17 cellular contexts compared by ENCODE assay signal in the genomic region with DNA sequence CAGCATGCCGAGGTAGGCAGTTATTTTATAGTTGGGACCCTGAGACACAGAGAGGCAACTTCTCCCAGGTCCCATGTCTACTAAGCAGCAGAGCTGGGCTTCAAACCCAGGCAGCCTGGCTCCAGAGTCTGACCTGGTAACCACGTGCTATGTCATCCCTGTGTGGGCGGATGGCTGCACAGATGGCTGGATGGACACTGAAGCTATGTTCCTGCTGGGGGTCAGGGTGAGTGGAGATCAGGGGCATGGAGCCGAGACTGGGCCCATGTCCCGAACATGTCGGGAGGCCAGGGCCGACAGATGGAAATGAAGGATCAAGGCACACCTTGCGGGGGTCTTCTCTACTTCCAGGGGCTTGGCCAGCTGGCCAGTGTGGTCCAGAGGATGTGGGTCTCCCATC. TPM values are rescaled to one million over a fixed set of nuclear protein-coding genes. Genes with fewer than 3 reads are reported as not detected.
DNase-seq lines count a peak whose midpoint lies in the region; ATAC-seq, FAIRE-seq and TF ChIP-seq lines count a peak whose summit lies in the region.
"Had no signal": no experiment of that assay in that cellular context is flagged by ENCODE, and none has a peak within 500 bp of the region (broad histone marks: within the 10 kb centered on the region; RNA-seq: fewer than 3 reads in every experiment).

No MANE protein-coding gene starts in this region.

- H2AFZ ChIP-seq in K562 (ENCODE audit: low read depth, low read length) = no peak overlapping the region

- H3K27me3 Mint-ChIP-seq in stimulated activated naive CD8-positive, alpha-beta T cell treated with anti-CD3 and anti-CD28 coated beads, Interleukin-15, amount 100 ng/mL, for 72 hours = peaks cover 56% of the 10 kb centered on the region

- CTCF ChIA-PET in K562 (lab: Yijun Ruan, JAX; ENCODE audit: low intra/inter-chr PET ratio) = no interaction called here

- TF ChIP-seq EP300 in K562 (IDR thresholded peaks at IDR 0.05; ENCODE audit: low read length) = no peak

- in situ Hi-C loops in K562 (cut with MboI) = no loop called here

- H3K4me3 Mint-ChIP-seq in stimulated activated naive CD8-positive, alpha-beta T cell treated with anti-CD3 and anti-CD28 coated beads, Interleukin-15, amount 100 ng/mL, for 72 hours = no peak overlapping the region
- H3K4me3 Mint-ChIP-seq: activated CD4-positive, alpha-beta memory T cell treated with anti-CD3 and anti-CD28 coated beads for 36 hours had no signal

- H3K9me3 Mint-ChIP-seq in stimulated activated naive CD8-positive, alpha-beta T cell treated with anti-CD3 and anti-CD28 coated beads, Interleukin-15, amount 100 ng/mL, for 72 hours = peaks cover 6 to 11% of the 10 kb centered on the region in 2 donors

- H3K36me3 ChIP-seq in left ventricle myocardium inferior (no peaks in the 10 kb centered on the region), K562 (ENCODE audit: control insufficient read depth, insufficient read depth, low read length) (no peaks in the 10 kb centered on the region), kidney (ENCODE audit: control insufficient read depth in 1 of 2, insufficient read depth in 2 of 2, low read length in 2 of 2) (no peaks in the 10 kb centered on the region), vagina (no peaks in the 10 kb centered on the region), WERI-Rb-1 (no peaks in the 10 kb centered on the region)
- H3K36me3 ChIP-seq: ovary had no signal

- H3K9ac ChIP-seq in K562 (ENCODE audit: insufficient read depth in 1 of 2, low read depth in 2 of 2, low read length in 2 of 2) (no peak overlapping the region), kidney (ENCODE audit: low read length in 2 of 2) (no peak overlapping the region)

- no peak overlapping the region for H3K27ac Mint-ChIP-seq in stimulated activated naive CD8-positive, alpha-beta T cell treated with anti-CD3 and anti-CD28 coated beads, Interleukin-15, amount 100 ng/mL, for 72 hours
- H3K27ac Mint-ChIP-seq: activated CD4-positive, alpha-beta memory T cell treated with anti-CD3 and anti-CD28 coated beads for 36 hours had no signal

- H3K4me1 ChIP-seq in left ventricle myocardium inferior (peaks cover 22% of the 10 kb centered on the region), K562 (replicated peaks in 1 of 2; ENCODE audit: control insufficient read depth in 2 of 2, insufficient read depth in 2 of 2, low read length in 2 of 2) (no peaks in the 10 kb centered on the region; a peak in 2 of 5 replicates), kidney (ENCODE audit: control insufficient read depth in 1 of 2, insufficient read depth in 1 of 2, low read depth in 1 of 2, low read length in 2 of 2) (no peaks in the 10 kb centered on the region), vagina (peaks cover 59% of the 10 kb centered on the region)

- no peak for TF ChIP-seq RAD21 in K562 (CRISPR knock-in tag; conservative IDR thresholded peaks at IDR 0.05 in 1 of 2, IDR thresholded peaks at IDR 0.05 in 1 of 2)

- DNase-seq in left ventricle myocardium inferior = no peak
- no peak for DNase-seq in cardiac septum (ENCODE audit: low spot score)
- DNase-seq in K562 (ENCODE audit: extremely low read depth in 1 of 4, low spot score in 3 of 4) = peak; percentile 26 to 54 (median 46)
- peak; percentile 49 for DNase-seq in kidney
- no peak for DNase-seq in vagina (ENCODE audit: extremely low spot score in 2 of 2)
- no peak for DNase-seq in stimulated activated naive CD8-positive, alpha-beta T cell treated with anti-CD3 and anti-CD28 coated beads, Interleukin-15, amount 100 ng/mL, for 72 hours
- DNase-seq in WERI-Rb-1 = no peak
- DNase-seq: activated CD4-positive, alpha-beta memory T cell treated with anti-CD3 and anti-CD28 coated beads for 36 hours; activated T-cell treated with anti-CD3 and anti-CD28 coated beads for 4 hours; GF-D8; NCI-H1105 treated with DMSO at 0.1 percent for 48 hours; NCI-H2107; NCI-H526 treated with DMSO at 0.1 percent for 48 hours; T-helper 2 cell had no signal

- H3K4me3 ChIP-seq in left ventricle myocardium inferior = no peak overlapping the region
- no peak overlapping the region for H3K4me3 ChIP-seq in K562
- no peak overlapping the region for H3K4me3 ChIP-seq in kidney (ENCODE audit: low read length in 2 of 2)
- no peak overlapping the region for H3K4me3 ChIP-seq in vagina
- no peak overlapping the region for H3K4me3 ChIP-seq in WERI-Rb-1 (ENCODE audit: low read depth, low read length)
- H3K4me3 ChIP-seq: A549, ovary had no signal

- POLR2A ChIA-PET in K562 (lab: Yijun Ruan, JAX) = interaction anchor here (0.6 to 1.2 kb wide), 5 partner anchors 7 to 20 kb away, joined by 3 read pairs; no protein-coding TSS in a partner anchor

- no TSS peak for BruUV-seq in K562 (replicated peaks; lab: Mats Ljungman, UMichigan)

- 8% methylated on average over 8 of the region's 8 CpGs for WGBS in K562 (ENCODE audit: insufficient coverage, low coverage, missing lambda C conversion rate)

- ATAC-seq in K562 (peak; percentile 40; the same call in 2 of the 3 replicates), GM19324 (IDR thresholded peaks at IDR 0.05; ENCODE audit: low FRiP score, unreplicated experiment) (no peak)
- no peak for ATAC-seq in stimulated activated naive CD8-positive, alpha-beta T cell treated with anti-CD3 and anti-CD28 coated beads, Interleukin-15, amount 100 ng/mL, for 72 hours
- ATAC-seq: A549 had no signal

- H3K9me1 ChIP-seq in K562 (ENCODE audit: control insufficient read depth, insufficient read depth, low read length) = no peaks in the 10 kb centered on the region

- H3K4me1 Mint-ChIP-seq in stimulated activated naive CD8-positive, alpha-beta T cell treated with anti-CD3 and anti-CD28 coated beads, Interleukin-15, amount 100 ng/mL, for 72 hours = peaks cover 23% of the 10 kb centered on the region

- no peak for TF ChIP-seq POLR2A in K562 (conservative IDR thresholded peaks at IDR 0.05)
- no peak for TF ChIP-seq POLR2A in vagina (IDR thresholded peaks at IDR 0.05)

- no peak overlapping the region for H3K4me2 ChIP-seq in K562 (ENCODE audit: insufficient read depth, low read length)
- H3K4me2 ChIP-seq: A549 had no signal

- intact Hi-C loops in left ventricle myocardium inferior (cut with micrococcal nuclease) (no loop called here), cardiac septum (cut with DNase I) (no loop called here), K562 (cut with micrococcal nuclease) (loop anchor here (5.0 kb wide), 1 partner anchor 42 kb away; no protein-coding TSS in a partner anchor), kidney (cut with DNase I) (no loop called here), vagina (cut with DNase I) (no loop called here)

- no peaks in the 10 kb centered on the region for H4K20me1 ChIP-seq in K562 (replicated peaks; ENCODE audit: control insufficient read depth, insufficient read depth, low read length)

- H3K27me3 ChIP-seq in left ventricle myocardium inferior (ENCODE audit: low read depth) (peaks cover 54% of the 10 kb centered on the region), K562 (ENCODE audit: control insufficient read depth in 2 of 2, insufficient read depth in 2 of 2, low read length in 2 of 2) (peaks cover 21 to 57% of the 10 kb centered on the region in 2 experiments), vagina (no peaks in the 10 kb centered on the region), WERI-Rb-1 (ENCODE audit: insufficient read depth, low read depth, severe bottlenecking) (no peaks in the 10 kb centered on the region)
- H3K27me3 ChIP-seq: ovary had no signal

- H3K79me2 ChIP-seq in K562 (ENCODE audit: control insufficient read depth, insufficient read depth, low read length) = no peaks in the 10 kb centered on the region

- FAIRE-seq in K562 (lab: Jason Lieb, UNC) (peak; percentile 32), kidney (lab: Jason Lieb, UNC) (no peak)
- FAIRE-seq: A549 had no signal

- TF ChIP-seq CTCF in left ventricle myocardium inferior (IDR thresholded peaks at IDR 0.05; ENCODE audit: borderline replicate concordance) (no peak), K562 (IDR thresholded peaks at IDR 0.05 in 2 of 3, conservative IDR thresholded peaks at IDR 0.05 in 1 of 3; ENCODE audit: insufficient read depth in 2 of 3, low read depth in 1 of 3, low read length in 3 of 3) (no peak), kidney (IDR thresholded peaks at IDR 0.05; ENCODE audit: borderline replicate concordance, extremely low read depth, insufficient read depth) (no peak), vagina (IDR thresholded peaks at IDR 0.05) (no peak), WERI-Rb-1 (IDR thresholded peaks at IDR 0.05; ENCODE audit: low read depth, low read length) (no peak)

- peaks cover 12% of the 10 kb centered on the region for H3K9me3 ChIP-seq in left ventricle myocardium inferior (replicated peaks)
- no peaks in the 10 kb centered on the region for H3K9me3 ChIP-seq in K562 (replicated peaks; ENCODE audit: control insufficient read depth, insufficient read depth, low read depth, low read length)
- peaks cover 0 to 2% of the 10 kb centered on the region in 2 donors for H3K9me3 ChIP-seq in kidney (ENCODE audit: control insufficient read depth in 1 of 2, low read length in 2 of 2)
- H3K9me3 ChIP-seq in vagina = no peaks in the 10 kb centered on the region
- no peaks in the 10 kb centered on the region for H3K9me3 ChIP-seq in WERI-Rb-1 (ENCODE audit: severe bottlenecking)
- H3K9me3 ChIP-seq: ovary had no signal

- H3K27ac ChIP-seq in left ventricle myocardium inferior (replicated peaks) (peak overlapping the region; percentile 64), K562 (ENCODE audit: extremely low read depth, low read depth, low read length) (no peak overlapping the region), kidney (ENCODE audit: low read depth in 2 of 2, low read length in 2 of 2) (no peak overlapping the region), vagina (peak overlapping the region; percentile 85), WERI-Rb-1 (no peak overlapping the region)
- H3K27ac ChIP-seq: ovary had no signal

RNA-seq across cellular contexts. Expression of gene FBLN2, which starts 9.3 kb away (rescaled TPM):
- 56.7 TPM for total RNA-seq in left ventricle myocardium inferior
- 64.6 TPM for total RNA-seq in cardiac septum
- 0.32 and 0.72 TPM in 2 replicates for total RNA-seq in K562 (2011; cell fraction: chromatin; rRNA removed; ENCODE audit: low replicate concordance)
- total RNA-seq in K562 (2011; cell fraction: nucleolus; rRNA removed) = 0.53 and 1.5 TPM in 2 replicates
- 0.15 and 0.23 TPM in 2 replicates for total RNA-seq in K562 (2011; cell fraction: nucleoplasm; rRNA removed)
- not detected in 2 replicates for total RNA-seq in K562 (2014; rRNA removed)
- not detected in 2 replicates for total RNA-seq in K562 (2014; rRNA removed; fragmentation: Illumina TruSeq; extraction: Trizol)
- not detected in 2 replicates for total RNA-seq in K562 (2015; rRNA removed; fragmentation: Illumina TruSeq; extraction: Trizol)
- 0.04 and 0.13 TPM in 2 replicates for total RNA-seq in K562 (2021)
- polyA plus RNA-seq in K562 (2011; rRNA removed) = 0.10 and 0.14 TPM in 2 replicates
- 0.18 and 0.64 TPM in 2 replicates for polyA plus RNA-seq in K562 (2011; cell fraction: cytosol; rRNA removed)
- 0.11 and 0.82 TPM in 2 replicates for polyA plus RNA-seq in K562 (2011; cell fraction: nucleus; rRNA removed)
- 0.04 and 0.08 TPM in 2 replicates for polyA plus RNA-seq in K562 (2012)
- not detected in 2 replicates for polyA plus RNA-seq in K562 (2014; fragmentation: Illumina TruSeq; extraction: Trizol)
- polyA plus RNA-seq in K562 (2014; fragmentation: Nextera tagmentation; extraction: Ambion mirVana) = not detected
- 0.03 TPM in 1 of 2 replicates, not detected in the other for polyA plus RNA-seq in K562 (2014; rRNA removed)
- polyA minus RNA-seq in K562 (2011; rRNA and poly(A)+ RNA removed) = 0.21 TPM in 1 of 2 replicates, not detected in the other
- polyA minus RNA-seq in K562 (2011; cell fraction: cytosol; rRNA and poly(A)+ RNA removed) = 0.19 TPM in 1 of 2 replicates, not detected in the other
- 0.11 and 0.13 TPM in 2 replicates for polyA minus RNA-seq in K562 (2011; cell fraction: nucleus; rRNA and poly(A)+ RNA removed)
- total RNA-seq in kidney = 43.4 TPM
- polyA plus RNA-seq in kidney (ENCODE audit: insufficient read depth, low read depth, low replicate concordance) = 3.2 TPM
- 94.3 TPM for total RNA-seq in vagina
- total RNA-seq: activated CD4-positive, alpha-beta memory T cell treated with anti-CD3 and anti-CD28 coated beads for 36 hours had no signal

RNA-seq across cellular contexts. Expression of gene HDAC11, which starts 59.6 kb away (rescaled TPM):
- 34.3 TPM for total RNA-seq in left ventricle myocardium inferior
- 30.7 TPM for total RNA-seq in cardiac septum
- 2.7 and 8.1 TPM in 2 replicates for total RNA-seq in K562 (2011; cell fraction: chromatin; rRNA removed; ENCODE audit: low replicate concordance)
- 7.7 and 8.8 TPM in 2 replicates for total RNA-seq in K562 (2011; cell fraction: nucleolus; rRNA removed)
- 5.1 and 6.9 TPM in 2 replicates for total RNA-seq in K562 (2011; cell fraction: nucleoplasm; rRNA removed)
- 4.1 and 8.2 TPM in 2 replicates for total RNA-seq in K562 (2014; rRNA removed)
- total RNA-seq in K562 (2014; rRNA removed; fragmentation: Illumina TruSeq; extraction: Trizol) = 2.5 and 3.1 TPM in 2 replicates
- 4.6 TPM in 2 replicates for total RNA-seq in K562 (2015; rRNA removed; fragmentation: Illumina TruSeq; extraction: Trizol)
- total RNA-seq in K562 (2021) = 4.6 and 6.0 TPM in 2 replicates
- 4.6 and 6.4 TPM in 2 replicates for polyA plus RNA-seq in K562 (2011; rRNA removed)
- polyA plus RNA-seq in K562 (2011; cell fraction: cytosol; rRNA removed) = 6.6 and 7.2 TPM in 2 replicates
- 4.0 and 4.1 TPM in 2 replicates for polyA plus RNA-seq in K562 (2011; cell fraction: nucleus; rRNA removed)
- polyA plus RNA-seq in K562 (2012) = 6.2 and 9.2 TPM in 2 replicates
- 4.5 and 4.9 TPM in 2 replicates for polyA plus RNA-seq in K562 (2014; fragmentation: Illumina TruSeq; extraction: Trizol)
- 1 to 10 TPM in 1 of 2 experiments, under 1 TPM in 1; 0.60 to 1.2 TPM for polyA plus RNA-seq in K562 (2014; fragmentation: Nextera tagmentation; extraction: Ambion mirVana)
- polyA plus RNA-seq in K562 (2014; rRNA removed) = 5.0 and 7.9 TPM in 2 replicates
- 3.7 and 4.3 TPM in 2 replicates for polyA minus RNA-seq in K562 (2011; rRNA and poly(A)+ RNA removed)
- 2.7 and 3.1 TPM in 2 replicates for polyA minus RNA-seq in K562 (2011; cell fraction: cytosol; rRNA and poly(A)+ RNA removed)
- polyA minus RNA-seq in K562 (2011; cell fraction: nucleus; rRNA and poly(A)+ RNA removed) = 2.4 and 4.4 TPM in 2 replicates
- 28.3 TPM for total RNA-seq in kidney
- polyA plus RNA-seq in kidney (ENCODE audit: insufficient read depth, low read depth, low replicate concordance) = 43.7 TPM
- 12.0 TPM for total RNA-seq in vagina

Comparison
In these comparisons a context has a peak if more than half of its experiments do, and no peak if none do; other contexts are left out.
1. DNase-seq: peak in K562 (4 of 4) and kidney (single experiment); none in left ventricle myocardium inferior (single experiment), cardiac septum (single experiment), vagina (0 of 2), stimulated activated naive CD8-positive, alpha-beta T cell treated with anti-CD3 and anti-CD28 coated beads, Interleukin-15, amount 100 ng/mL, for 72 hours (0 of 2) and WERI-Rb-1 (single experiment).
2. H3K27ac ChIP-seq: peak in left ventricle myocardium inferior (single experiment) and vagina (single experiment); none in K562 (single experiment), kidney (0 of 2) and WERI-Rb-1 (single experiment).
3. RNA of gene FBLN2, which starts 9.3 kb away (total RNA-seq): 94.3 TPM in vagina (single experiment), 64.6 TPM in cardiac septum (single experiment), 56.7 TPM in left ventricle myocardium inferior (single experiment) and 43.4 TPM in kidney (single experiment); 0.04 to 1.5 TPM in K562; every median in the first group is over 10 times any median in the second.